29 cellular contexts compared by ENCODE assay signal in the genomic region with DNA sequence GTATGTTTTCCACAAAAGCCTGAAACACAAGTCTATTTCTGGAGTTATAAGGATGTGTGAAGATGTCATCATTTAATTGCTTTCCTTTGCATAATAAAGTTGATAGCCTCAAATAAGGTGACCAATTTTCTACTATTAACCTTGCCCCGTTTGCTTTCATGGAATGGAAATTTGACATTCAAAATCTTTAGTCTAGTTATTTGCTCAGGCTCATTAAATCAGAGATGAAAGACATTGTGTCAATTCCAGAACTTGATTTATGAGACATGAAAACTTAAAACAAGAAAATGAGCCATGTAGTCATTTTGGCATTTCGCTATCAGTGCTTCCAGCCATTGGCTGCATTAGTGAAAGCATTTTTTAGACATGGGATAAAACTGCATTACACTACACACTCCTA.
"Had no signal": no experiment of that assay in that cellular context is flagged by ENCODE, and none has a peak within 500 bp of the region (broad histone marks: within the 10 kb centered on the region; RNA-seq: fewer than 3 reads in every experiment).

No MANE protein-coding gene starts in this region.

- H3K4me1 Mint-ChIP-seq: naive thymus-derived CD8-positive, alpha-beta T cell; nephron; neural progenitor cell had no signal

- FAIRE-seq: urothelium cell line had no signal

- H3K4me3 ChIP-seq: left lung, lower lobe of right lung, neural progenitor cell, right atrium auricular region, skin epidermis, suprapubic skin, thoracic aorta, tibial artery, upper lobe of right lung had no signal

- H3K4me1 ChIP-seq: left lung, lower lobe of right lung, neural progenitor cell, parathyroid adenoma, right atrium auricular region, suprapubic skin, tibial artery, upper lobe of right lung had no signal

- H3K79me2 ChIP-seq: parathyroid adenoma had no signal

- H3K9ac ChIP-seq: neural progenitor cell, parathyroid adenoma had no signal

- H3K4me3 Mint-ChIP-seq: naive thymus-derived CD8-positive, alpha-beta T cell; nephron; neural progenitor cell; stimulated activated naive CD8-positive, alpha-beta T cell treated with anti-CD3 and anti-CD28 coated beads, Interleukin-15, Interleukin-2, amounts not matched to agents 100 ng/mL and 50 ng/mL, for 24 hours had no signal

- H3K27me3 ChIP-seq: left lung, neural progenitor cell, neutrophil, right atrium auricular region, suprapubic skin, tibial artery, upper lobe of right lung had no signal

- DNase-seq: hippocampal formation; kidney; left colon; left lung; lower lobe of right lung; mammary epithelial cell; mesenchymal stem cell; naive thymus-derived CD8-positive, alpha-beta T cell; occipital lobe; stimulated activated CD4-positive, alpha-beta T cell treated with anti-CD3 and anti-CD28 coated beads, Interleukin-12 subunit alpha, Interleukin-12 subunit beta, amount 100 ng/mL, for 4 hours; stimulated activated CD4-positive, alpha-beta T cell treated with anti-CD3 and anti-CD28 coated beads, Interleukin-15, amount 100 ng/mL, for 24 hours; stimulated activated CD4-positive, alpha-beta T cell treated with anti-CD3 and anti-CD28 coated beads, Interleukin-2, amount 100 ng/mL, for 24 hours; stimulated activated CD4-positive, alpha-beta T cell treated with anti-CD3 and anti-CD28 coated beads, Interleukin-4, amount 100 ng/mL, for 1 hour; stimulated activated naive CD4-positive, alpha-beta T cell; tibial artery; trophoblast cell; upper lobe of right lung had no signal

- H3K27me3 Mint-ChIP-seq: naive thymus-derived CD8-positive, alpha-beta T cell; progenitor cell of endocrine pancreas; stimulated activated naive CD8-positive, alpha-beta T cell treated with anti-CD3 and anti-CD28 coated beads, Interleukin-15, Interleukin-2, amounts not matched to agents 100 ng/mL and 50 ng/mL, for 24 hours had no signal

- H3K36me3 ChIP-seq: left lung, lower lobe of right lung, neural progenitor cell, neutrophil, right atrium auricular region, suprapubic skin, thoracic aorta, tibial artery, upper lobe of right lung had no signal

- H3K9me3 ChIP-seq: left lung, lower lobe of right lung, neutrophil, right atrium auricular region, suprapubic skin, thoracic aorta, tibial artery, upper lobe of right lung had no signal

- H3K27ac Mint-ChIP-seq: naive thymus-derived CD8-positive, alpha-beta T cell; nephron; neural progenitor cell; progenitor cell of endocrine pancreas; stimulated activated naive CD8-positive, alpha-beta T cell treated with anti-CD3 and anti-CD28 coated beads, Interleukin-15, Interleukin-2, amounts not matched to agents 100 ng/mL and 50 ng/mL, for 24 hours had no signal

- ATAC-seq: left colon; left lung; lower lobe of right lung; naive thymus-derived CD8-positive, alpha-beta T cell; sciatic nerve; upper lobe of right lung had no signal

- H3K36me3 Mint-ChIP-seq: naive thymus-derived CD8-positive, alpha-beta T cell; neural progenitor cell had no signal

- H3K4me2 ChIP-seq: neural progenitor cell had no signal

- H2AFZ ChIP-seq: neural progenitor cell, parathyroid adenoma had no signal

- H3K9me3 Mint-ChIP-seq: naive thymus-derived CD8-positive, alpha-beta T cell; nephron; neural progenitor cell; stimulated activated naive CD8-positive, alpha-beta T cell treated with anti-CD3 and anti-CD28 coated beads, Interleukin-15, Interleukin-2, amounts not matched to agents 100 ng/mL and 50 ng/mL, for 24 hours had no signal

- H3K27ac ChIP-seq: left lung, lower lobe of right lung, neural progenitor cell, neutrophil, parathyroid adenoma, right atrium auricular region, skin epidermis, suprapubic skin, thoracic aorta, tibial artery, upper lobe of right lung had no signal
